Comparison of ENCODE assay signal across 8 cellular contexts in genomic region chr6:111850288-111850937, GRCh38. TPM values are rescaled to one million over a fixed set of nuclear protein-coding genes. Genes with fewer than 3 reads are reported as not detected.
A peak's percentile ranks its signal among the peaks of the same experiment; 100 is the strongest.
DNase-seq lines count a peak whose midpoint lies in the region; ATAC-seq and TF ChIP-seq lines count a peak whose summit lies in the region.
"Had no signal": no experiment of that assay in that cellular context is flagged by ENCODE, and none has a peak within 500 bp of the region (broad histone marks: within the 10 kb centered on the region; RNA-seq: fewer than 3 reads in every experiment).

No MANE protein-coding gene starts in this region.

- H3K27ac Mint-ChIP-seq in activated T-helper 2 cell treated with anti-CD3 and anti-CD28 coated beads, Interferon-gamma antibody, Interleukin-2, Interleukin-4, amounts not matched to agents 10 μg/mL and 5 μg/mL and 100 μg/mL, durations not matched to agents 14 hours and 24 hours and 36 hours = peak overlapping the region; percentile 55

- no peak for DNase-seq in activated T-helper 2 cell treated with anti-CD3 and anti-CD28 coated beads, Interferon-gamma antibody, Interleukin-2, Interleukin-4, amounts not matched to agents 10 μg/mL and 5 μg/mL and 100 μg/mL, durations not matched to agents 14 hours and 24 hours and 36 hours (ENCODE audit: low spot score)
- DNase-seq in NCI-H2227 (lab: John Stamatoyannopoulos, UW; ENCODE audit: unreplicated experiment) = no peak
- no peak for DNase-seq in stimulated activated CD4-positive, alpha-beta T cell treated with anti-CD3 and anti-CD28 coated beads, Interleukin-4, amount 100 ng/mL, for 1 hour
- DNase-seq: SW 1271 had no signal

- H2AFZ ChIP-seq in neural cell (ENCODE audit: low read depth, low read length) = no peak overlapping the region

- no peaks in the 10 kb centered on the region for H4K20me1 ChIP-seq in neural cell (ENCODE audit: insufficient read depth)

- H3K79me2 ChIP-seq in neural cell (replicated peaks; ENCODE audit: insufficient read depth, low read length) = peaks cover 93% of the 10 kb centered on the region

- peaks cover 78% of the 10 kb centered on the region for H3K36me3 Mint-ChIP-seq in activated T-helper 2 cell treated with anti-CD3 and anti-CD28 coated beads, Interferon-gamma antibody, Interleukin-2, Interleukin-4, amounts not matched to agents 10 μg/mL and 5 μg/mL and 100 μg/mL, durations not matched to agents 14 hours and 24 hours and 36 hours (ENCODE audit: low read depth)

- no peak overlapping the region for H3K9ac ChIP-seq in neural cell (ENCODE audit: low read length)

- no peak overlapping the region for H3K4me2 ChIP-seq in neural cell (ENCODE audit: low read length)

- H3K9me3 Mint-ChIP-seq in activated T-helper 2 cell treated with anti-CD3 and anti-CD28 coated beads, Interferon-gamma antibody, Interleukin-2, Interleukin-4, amounts not matched to agents 10 μg/mL and 5 μg/mL and 100 μg/mL, durations not matched to agents 14 hours and 24 hours and 36 hours = no peaks in the 10 kb centered on the region

- TF ChIP-seq CTCF in neural cell (IDR thresholded peaks at IDR 0.05; ENCODE audit: poor library complexity, severe bottlenecking) = no peak

- ATAC-seq in GM18858 (IDR thresholded peaks at IDR 0.05; ENCODE audit: unreplicated experiment) = peak; percentile 53
- peak; percentile 56 for ATAC-seq in HG02610 (IDR thresholded peaks at IDR 0.05; ENCODE audit: unreplicated experiment)
- no peak for ATAC-seq in GM21381 (IDR thresholded peaks at IDR 0.05; ENCODE audit: unreplicated experiment)

- H3K9me2 ChIP-seq in neural cell (ENCODE audit: insufficient read depth, low read length) = no peaks in the 10 kb centered on the region

- peak overlapping the region; percentile 9 for H3K4me3 ChIP-seq in neural cell (ENCODE audit: low read length)

- peak overlapping the region; percentile 83 for H3K27ac ChIP-seq in neural cell (ENCODE audit: low read length)

- H3K4me1 Mint-ChIP-seq in activated T-helper 2 cell treated with anti-CD3 and anti-CD28 coated beads, Interferon-gamma antibody, Interleukin-2, Interleukin-4, amounts not matched to agents 10 μg/mL and 5 μg/mL and 100 μg/mL, durations not matched to agents 14 hours and 24 hours and 36 hours (ENCODE audit: low read depth) = peaks cover 79% of the 10 kb centered on the region

- H3F3A ChIP-seq in neural cell (ENCODE audit: insufficient read depth, low read length, poor library complexity, severe bottlenecking) = peaks cover 3% of the 10 kb centered on the region

- no peak for TF ChIP-seq EP300 in neural cell (conservative IDR thresholded peaks at IDR 0.05; ENCODE audit: poor library complexity, severe bottlenecking)

- H3K9me3 ChIP-seq in neural cell (ENCODE audit: low read length) = no peaks in the 10 kb centered on the region

- no peak for TF ChIP-seq RAD21 in neural cell (conservative IDR thresholded peaks at IDR 0.05)

- H3K27me3 Mint-ChIP-seq in activated T-helper 2 cell treated with anti-CD3 and anti-CD28 coated beads, Interferon-gamma antibody, Interleukin-2, Interleukin-4, amounts not matched to agents 10 μg/mL and 5 μg/mL and 100 μg/mL, durations not matched to agents 14 hours and 24 hours and 36 hours (ENCODE audit: low read depth) = no peaks in the 10 kb centered on the region

- H3K36me3 ChIP-seq in neural cell (ENCODE audit: insufficient read depth, low read length) = no peaks in the 10 kb centered on the region

- intact Hi-C loops in activated T-helper 2 cell treated with anti-CD3 and anti-CD28 coated beads, Interferon-gamma antibody, Interleukin-2, Interleukin-4, amounts not matched to agents 10 μg/mL and 5 μg/mL and 100 μg/mL, durations not matched to agents 14 hours and 24 hours and 36 hours (cut with micrococcal nuclease) = no loop called here

- peak overlapping the region; percentile 7 for H3K4me3 Mint-ChIP-seq in activated T-helper 2 cell treated with anti-CD3 and anti-CD28 coated beads, Interferon-gamma antibody, Interleukin-2, Interleukin-4, amounts not matched to agents 10 μg/mL and 5 μg/mL and 100 μg/mL, durations not matched to agents 14 hours and 24 hours and 36 hours (ENCODE audit: low read depth)

- no peaks in the 10 kb centered on the region for H3K27me3 ChIP-seq in neural cell (ENCODE audit: insufficient read depth, low read depth, low read length)

TF ChIP-seq in neural cell, 6 proteins besides CTCF, POLR2A, EP300 and RAD21:
- TF ChIP-seq REST (IDR thresholded peaks at IDR 0.05; ENCODE audit: borderline replicate concordance) (no peak), SMC3 (conservative IDR thresholded peaks at IDR 0.05; ENCODE audit: poor library complexity) (no peak), POLR2AphosphoS5 (IDR thresholded peaks at IDR 0.05) (no peak), EZH2 (IDR thresholded peaks at IDR 0.05; ENCODE audit: borderline replicate concordance, insufficient read depth, low read length, poor library complexity, severe bottlenecking) (no peak), TAF1 (IDR thresholded peaks at IDR 0.05; ENCODE audit: low read depth) (no peak)

RNA-seq across cellular contexts. Expression of gene FYN, which starts 22.8 kb away (rescaled TPM):
- total RNA-seq in activated T-helper 2 cell treated with anti-CD3 and anti-CD28 coated beads, Interferon-gamma antibody, Interleukin-2, Interleukin-4, amounts not matched to agents 10 μg/mL and 5 μg/mL and 100 μg/mL, durations not matched to agents 14 hours and 24 hours and 36 hours = 359 TPM in 2 replicates
- 277 and 306 TPM in 2 replicates for polyA plus RNA-seq in neural cell
- polyA minus RNA-seq in neural cell = 309 and 355 TPM in 2 replicates
